ENCODE assay signal across 1 cellular context in the genomic region with DNA sequence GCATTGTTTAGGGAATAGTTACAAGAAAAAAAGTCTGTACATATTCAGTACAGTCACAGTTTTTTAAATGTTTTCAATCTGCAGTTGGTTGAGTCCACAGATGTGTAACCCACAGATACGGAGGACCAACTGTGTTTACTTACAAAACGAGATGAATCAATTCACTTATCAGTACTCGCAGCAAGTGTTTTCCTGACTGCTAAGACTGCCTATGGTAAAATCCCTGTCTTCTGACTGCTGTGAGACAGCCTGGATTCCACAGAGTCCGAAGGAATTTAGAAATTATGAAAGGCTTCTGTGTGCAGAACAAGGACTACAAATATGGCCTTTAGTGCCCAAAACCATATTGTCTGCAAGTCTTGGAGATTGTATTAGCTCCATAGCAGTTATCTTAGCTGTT.
TF ChIP-seq lines count a peak whose summit lies in the region.

No MANE protein-coding gene starts in this region.

TF ChIP-seq in HepG2, 621 proteins besides CTCF, POLR2A, EP300 and RAD21 (continued from another document):
- TF ChIP-seq, protein P1, sequence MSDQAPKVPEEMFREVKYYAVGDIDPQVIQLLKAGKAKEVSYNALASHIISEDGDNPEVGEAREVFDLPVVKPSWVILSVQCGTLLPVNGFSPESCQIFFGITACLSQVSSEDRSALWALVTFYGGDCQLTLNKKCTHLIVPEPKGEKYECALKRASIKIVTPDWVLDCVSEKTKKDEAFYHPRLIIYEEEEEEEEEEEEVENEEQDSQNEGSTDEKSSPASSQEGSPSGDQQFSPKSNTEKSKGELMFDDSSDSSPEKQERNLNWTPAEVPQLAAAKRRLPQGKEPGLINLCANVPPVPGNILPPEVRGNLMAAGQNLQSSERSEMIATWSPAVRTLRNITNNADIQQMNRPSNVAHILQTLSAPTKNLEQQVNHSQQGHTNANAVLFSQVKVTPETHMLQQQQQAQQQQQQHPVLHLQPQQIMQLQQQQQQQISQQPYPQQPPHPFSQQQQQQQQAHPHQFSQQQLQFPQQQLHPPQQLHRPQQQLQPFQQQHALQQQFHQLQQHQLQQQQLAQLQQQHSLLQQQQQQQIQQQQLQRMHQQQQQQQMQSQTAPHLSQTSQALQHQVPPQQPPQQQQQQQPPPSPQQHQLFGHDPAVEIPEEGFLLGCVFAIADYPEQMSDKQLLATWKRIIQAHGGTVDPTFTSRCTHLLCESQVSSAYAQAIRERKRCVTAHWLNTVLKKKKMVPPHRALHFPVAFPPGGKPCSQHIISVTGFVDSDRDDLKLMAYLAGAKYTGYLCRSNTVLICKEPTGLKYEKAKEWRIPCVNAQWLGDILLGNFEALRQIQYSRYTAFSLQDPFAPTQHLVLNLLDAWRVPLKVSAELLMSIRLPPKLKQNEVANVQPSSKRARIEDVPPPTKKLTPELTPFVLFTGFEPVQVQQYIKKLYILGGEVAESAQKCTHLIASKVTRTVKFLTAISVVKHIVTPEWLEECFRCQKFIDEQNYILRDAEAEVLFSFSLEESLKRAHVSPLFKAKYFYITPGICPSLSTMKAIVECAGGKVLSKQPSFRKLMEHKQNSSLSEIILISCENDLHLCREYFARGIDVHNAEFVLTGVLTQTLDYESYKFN (CRISPR knock-in tag; conservative IDR thresholded peaks at IDR 0.05) = 0 out of 2 replicates have a peak, but pooled peaks have one; percentile 16
- TF ChIP-seq ZNF256 (CRISPR knock-in tag; conservative IDR thresholded peaks at IDR 0.05) (no peak), ZFP36L1 (CRISPR knock-in tag; IDR thresholded peaks at IDR 0.05) (no peak), AHR (CRISPR knock-in tag; IDR thresholded peaks at IDR 0.05) (no peak), HNRNPK (IDR thresholded peaks at IDR 0.05; ENCODE audit: low read depth, low read length, poor library complexity, severe bottlenecking) (no peak), ERF (CRISPR knock-in tag; IDR thresholded peaks at IDR 0.05) (no peak), EED (CRISPR knock-in tag; IDR thresholded peaks at IDR 0.05) (no peak), ZNF616 (CRISPR knock-in tag; IDR thresholded peaks at IDR 0.05; ENCODE audit: low read depth) (no peak), ZSCAN30 (CRISPR knock-in tag; IDR thresholded peaks at IDR 0.05) (no peak)
